Comparison of ENCODE assay signal across 12 cellular contexts in the genomic region with DNA sequence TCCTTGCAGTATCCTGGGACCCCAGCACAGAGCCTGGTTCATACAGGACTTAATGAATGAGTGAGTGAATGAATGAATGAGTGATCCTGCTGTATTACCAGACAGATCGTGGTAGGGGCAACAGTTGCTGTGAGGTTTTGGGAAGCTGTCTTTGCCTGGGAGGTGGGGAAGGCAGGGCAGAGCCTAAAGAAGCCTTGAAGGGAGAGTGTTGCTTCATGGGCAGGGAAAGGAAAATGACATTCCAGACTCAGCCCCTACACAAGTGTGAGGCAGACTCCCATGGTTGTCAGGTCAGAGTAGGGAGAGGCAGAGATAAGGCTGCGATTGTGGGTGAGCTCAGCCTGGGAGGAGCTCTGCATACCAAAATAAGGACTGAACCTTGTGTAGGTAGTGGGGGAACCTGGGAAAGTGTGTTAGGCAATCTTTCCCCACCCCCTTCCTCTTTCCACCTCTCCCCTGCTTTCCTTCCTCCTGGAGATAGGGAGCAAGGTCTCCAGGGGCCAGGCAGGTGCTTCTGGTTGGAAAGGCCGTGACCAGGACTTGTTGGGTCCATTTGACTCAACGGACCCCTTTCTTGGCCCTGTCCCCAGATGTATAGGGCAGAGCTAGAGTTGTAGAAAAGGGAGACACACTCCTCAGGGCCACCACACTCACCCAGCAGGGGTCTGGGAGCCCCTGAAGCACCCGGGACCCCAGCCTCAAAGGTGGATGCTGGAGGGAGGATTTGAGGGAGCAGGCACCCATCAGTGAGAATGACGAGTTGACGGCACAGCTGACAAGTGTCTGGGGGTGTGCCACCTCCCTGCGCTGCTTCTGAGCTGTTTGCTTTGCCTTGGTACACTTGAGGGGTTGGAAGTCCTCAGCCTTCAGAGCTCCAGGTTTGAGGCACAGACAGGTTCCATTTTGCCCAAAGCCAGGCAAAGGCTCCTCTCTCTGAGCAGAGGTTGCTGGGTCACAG. TPM values are rescaled to one million over a fixed set of nuclear protein-coding genes. Genes with fewer than 3 reads are reported as not detected.
DNase-seq lines count a peak whose midpoint lies in the region; ATAC-seq and TF ChIP-seq lines count a peak whose summit lies in the region.
"Had no signal": no experiment of that assay in that cellular context is flagged by ENCODE, and none has a peak within 500 bp of the region (broad histone marks: within the 10 kb centered on the region; RNA-seq: fewer than 3 reads in every experiment).

No MANE protein-coding gene starts in this region.

- DNase-seq in WTC11 (ENCODE audit: low spot score): no peak
- DNase-seq in iris pigment epithelial cell (ENCODE audit: low read depth): peak; percentile 32
- no peak for DNase-seq in progenitor cell of endocrine pancreas (ENCODE audit: low spot score, unreplicated experiment)
- no peak for DNase-seq in foreskin fibroblast
- DNase-seq in NCI-H82 (lab: John Stamatoyannopoulos, UW): no peak
- no peak for DNase-seq in GM13976 (ENCODE audit: low spot score)
- no peak for DNase-seq in NCI-H1436 treated with DMSO at 0.1 percent for 48 hours (lab: John Stamatoyannopoulos, UW)
- DNase-seq: activated CD4-positive, alpha-beta T cell treated with anti-CD3 and anti-CD28 coated beads, Interleukin-2, amount 10 ng/mL, durations not matched to agents 24 days and 14 days; stimulated activated CD4-positive, alpha-beta T cell treated with anti-CD3 and anti-CD28 coated beads, Interleukin-4, amount 100 ng/mL, for 4 hours had no signal

- peak; percentile 41 for ATAC-seq in WTC11

- H3K4me3 Mint-ChIP-seq in WTC11 (no peak overlapping the region), progenitor cell of endocrine pancreas (ENCODE audit: low read depth) (no peak overlapping the region)
- H3K4me3 Mint-ChIP-seq: activated CD4-positive, alpha-beta T cell treated with anti-CD3 and anti-CD28 coated beads, Interleukin-2, amount 10 ng/mL, durations not matched to agents 24 days and 14 days had no signal

- H3K9me3 Mint-ChIP-seq in WTC11: peaks cover 4% of the 10 kb centered on the region
- H3K9me3 Mint-ChIP-seq in progenitor cell of endocrine pancreas (ENCODE audit: low read depth): no peaks in the 10 kb centered on the region
- H3K9me3 Mint-ChIP-seq: activated CD4-positive, alpha-beta T cell treated with anti-CD3 and anti-CD28 coated beads, Interleukin-2, amount 10 ng/mL, durations not matched to agents 24 days and 14 days had no signal

- CTCF ChIA-PET in HEK293 (lab: Yijun Ruan, JAX) (interaction anchor here (0.6 to 0.7 kb wide), 2 partner anchors 21 to 85 kb away, joined by 4 read pairs; no protein-coding TSS in a partner anchor), WTC11 (lab: Charles Lee) (interaction anchor here (1.0 to 2.2 kb wide), 3 partner anchors 20 to 72 kb away, joined by 3 to 5 read pairs (median 4); no protein-coding TSS in a partner anchor)

- no peak for TF ChIP-seq CTCF in HEK293 (tag by site-specific recombination; IDR thresholded peaks at IDR 0.05)
- TF ChIP-seq CTCF in WTC11 (IDR thresholded peaks at IDR 0.05): no peak
- TF ChIP-seq CTCF in progenitor cell of endocrine pancreas (IDR thresholded peaks at IDR 0.05; ENCODE audit: unreplicated experiment): no peak
- TF ChIP-seq CTCF in foreskin fibroblast (IDR thresholded peaks at IDR 0.05; ENCODE audit: low read depth, low read length): no peak
- no peak for TF ChIP-seq CTCF in GM13976 (IDR thresholded peaks at IDR 0.05; ENCODE audit: borderline replicate concordance, control extremely low read depth, extremely low read depth, insufficient read depth, missing control alignments)

- H3K9me3 ChIP-seq in HEK293 (ENCODE audit: control insufficient read depth, insufficient read depth, low read depth, low read length): no peaks in the 10 kb centered on the region
- H3K9me3 ChIP-seq: vagina had no signal

- H3K36me3 Mint-ChIP-seq in WTC11 (peaks cover 4% of the 10 kb centered on the region), progenitor cell of endocrine pancreas (ENCODE audit: insufficient read depth) (no peaks in the 10 kb centered on the region)

- H3K27me3 Mint-ChIP-seq in WTC11 (ENCODE audit: low read depth) (no peaks in the 10 kb centered on the region; the same call in 1 of the 2 replicates), progenitor cell of endocrine pancreas (no peaks in the 10 kb centered on the region)

- H3K27ac ChIP-seq in HEK293 (ENCODE audit: extremely low read depth, low read depth, low read length): no peak overlapping the region
- H3K27ac ChIP-seq: vagina had no signal

- H3K4me1 ChIP-seq in HEK293 (ENCODE audit: control insufficient read depth, insufficient read depth, low read length): no peaks in the 10 kb centered on the region
- H3K4me1 ChIP-seq: vagina had no signal

- POLR2A ChIA-PET in HEK293 (lab: Yijun Ruan, JAX): interaction anchor here (1.3 to 1.4 kb wide), 2 partner anchors 19 to 46 kb away, joined by 3 to 27 read pairs; a partner anchor contains a TSS
- POLR2A ChIA-PET in WTC11 (lab: Charles Lee): interaction anchor here (0.6 to 1.7 kb wide), 3 partner anchors 18 to 27 kb away, joined by 3 to 5 read pairs (median 4); a partner anchor contains a TSS

- H3K27ac Mint-ChIP-seq in WTC11 (no peak overlapping the region), progenitor cell of endocrine pancreas (peak overlapping the region; percentile 88)
- H3K27ac Mint-ChIP-seq: activated CD4-positive, alpha-beta T cell treated with anti-CD3 and anti-CD28 coated beads, Interleukin-2, amount 10 ng/mL, durations not matched to agents 24 days and 14 days had no signal

- in situ Hi-C loops in GM13976 (cut with MboI; ENCODE audit: low sequenced_read_pairs, unreplicated experiment): no loop called here

- H3K4me3 ChIP-seq in HEK293 (ENCODE audit: low read depth, low read length): no peak overlapping the region
- H3K4me3 ChIP-seq in foreskin fibroblast (ENCODE audit: low read depth in 1 of 2, low read length in 2 of 2): no peak overlapping the region
- H3K4me3 ChIP-seq: vagina had no signal

- H3K4me1 Mint-ChIP-seq in WTC11: peaks cover 24% of the 10 kb centered on the region
- H3K4me1 Mint-ChIP-seq in progenitor cell of endocrine pancreas (ENCODE audit: low read depth): peaks cover 20% of the 10 kb centered on the region

- no peaks in the 10 kb centered on the region for H3K36me3 ChIP-seq in HEK293 (ENCODE audit: control insufficient read depth in 2 of 2, insufficient read depth in 1 of 2, low read length in 2 of 2)
- H3K36me3 ChIP-seq: vagina had no signal

TF ChIP-seq in HEK293, 187 proteins besides CTCF, POLR2A, EP300 and RAD21 (continues in another document):
- no peak for TF ChIP-seq ZNF23 (tag by site-specific recombination; IDR thresholded peaks at IDR 0.05; ENCODE audit: borderline replicate concordance)
- TF ChIP-seq ZNF521 (tag by site-specific recombination; IDR thresholded peaks at IDR 0.05): no peak
- no peak for TF ChIP-seq ZNF423 (tag by site-specific recombination; IDR thresholded peaks at IDR 0.05)
- TF ChIP-seq ZNF10 (tag by site-specific recombination; IDR thresholded peaks at IDR 0.05): no peak
- TF ChIP-seq, protein P1, sequence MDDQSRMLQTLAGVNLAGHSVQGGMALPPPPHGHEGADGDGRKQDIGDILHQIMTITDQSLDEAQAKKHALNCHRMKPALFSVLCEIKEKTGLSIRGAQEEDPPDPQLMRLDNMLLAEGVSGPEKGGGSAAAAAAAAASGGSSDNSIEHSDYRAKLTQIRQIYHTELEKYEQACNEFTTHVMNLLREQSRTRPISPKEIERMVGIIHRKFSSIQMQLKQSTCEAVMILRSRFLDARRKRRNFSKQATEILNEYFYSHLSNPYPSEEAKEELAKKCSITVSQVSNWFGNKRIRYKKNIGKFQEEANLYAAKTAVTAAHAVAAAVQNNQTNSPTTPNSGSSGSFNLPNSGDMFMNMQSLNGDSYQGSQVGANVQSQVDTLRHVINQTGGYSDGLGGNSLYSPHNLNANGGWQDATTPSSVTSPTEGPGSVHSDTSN (CRISPR knock-in tag; IDR thresholded peaks at IDR 0.05): no peak

TF ChIP-seq in WTC11, 78 proteins besides CTCF, POLR2A, EP300 and RAD21:
- TF ChIP-seq, protein P2, sequence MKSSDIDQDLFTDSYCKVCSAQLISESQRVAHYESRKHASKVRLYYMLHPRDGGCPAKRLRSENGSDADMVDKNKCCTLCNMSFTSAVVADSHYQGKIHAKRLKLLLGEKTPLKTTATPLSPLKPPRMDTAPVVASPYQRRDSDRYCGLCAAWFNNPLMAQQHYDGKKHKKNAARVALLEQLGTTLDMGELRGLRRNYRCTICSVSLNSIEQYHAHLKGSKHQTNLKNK (CRISPR knock-in tag; IDR thresholded peaks at IDR 0.05): no peak

RNA-seq across cellular contexts. Expression of a gene that starts 18.5 kb away (rescaled TPM):
- 33.5 to 37.9 TPM (median 36.0 TPM) in 3 replicates for total RNA-seq in WTC11 (2021)
- total RNA-seq in progenitor cell of endocrine pancreas: 41.0 and 43.9 TPM in 2 replicates

RNA-seq across cellular contexts. Expression of a gene that starts 49.2 kb away (rescaled TPM):
- total RNA-seq in WTC11 (2021) (0.07 to 0.11 TPM (median 0.09 TPM) in 3 replicates), progenitor cell of endocrine pancreas (not detected in 2 replicates)
- total RNA-seq: activated CD4-positive, alpha-beta T cell treated with anti-CD3 and anti-CD28 coated beads, Interleukin-2, amount 10 ng/mL, durations not matched to agents 24 days and 14 days; RPMI7951 had no signal
